Comparison of ENCODE assay signal across 25 cellular contexts in genomic region chr2:70962211-70962884, GRCh38. TPM values are rescaled to one million over a fixed set of nuclear protein-coding genes. Genes with fewer than 3 reads are reported as not detected.
DNase-seq lines count a peak whose midpoint lies in the region; ATAC-seq, FAIRE-seq and TF ChIP-seq lines count a peak whose summit lies in the region.
"Had no signal": no experiment of that assay in that cellular context is flagged by ENCODE, and none has a peak within 500 bp of the region (broad histone marks: within the 10 kb centered on the region; RNA-seq: fewer than 3 reads in every experiment).

No MANE protein-coding gene starts in this region.

- no peak for ATAC-seq in activated CD4-positive, alpha-beta T cell treated with anti-CD3 and anti-CD28 coated beads for 36 hours
- no peak for ATAC-seq in HG03196 (IDR thresholded peaks at IDR 0.05; ENCODE audit: unreplicated experiment)
- ATAC-seq: naive thymus-derived CD8-positive, alpha-beta T cell had no signal

- intact Hi-C loops in activated CD4-positive, alpha-beta T cell treated with anti-CD3 and anti-CD28 coated beads for 36 hours (cut with DNase I, micrococcal nuclease): no loop called here

- H3K27me3 Mint-ChIP-seq in activated CD4-positive, alpha-beta T cell treated with anti-CD3 and anti-CD28 coated beads, Interleukin-2, amount 10 ng/mL, durations not matched to agents 7 days and 5 days: peaks cover 25% of the 10 kb centered on the region
- peaks cover 16% of the 10 kb centered on the region for H3K27me3 Mint-ChIP-seq in activated CD4-positive, alpha-beta T cell treated with anti-CD3 and anti-CD28 coated beads for 36 hours
- peaks cover 72% of the 10 kb centered on the region for H3K27me3 Mint-ChIP-seq in endodermal cell (ENCODE audit: insufficient read depth)

- H3K4me3 Mint-ChIP-seq in activated CD4-positive, alpha-beta T cell treated with anti-CD3 and anti-CD28 coated beads, Interleukin-2, amount 10 ng/mL, durations not matched to agents 7 days and 5 days: no peak overlapping the region
- H3K4me3 Mint-ChIP-seq in activated CD4-positive, alpha-beta T cell treated with anti-CD3 and anti-CD28 coated beads for 36 hours: no peak overlapping the region
- no peak overlapping the region for H3K4me3 Mint-ChIP-seq in endodermal cell
- H3K4me3 Mint-ChIP-seq: activated B cell treated with CpG ODN at 0.5 μM for 24 hours had no signal

- no peak for FAIRE-seq in HTR-8/SVneo (lab: Jason Lieb, UNC)
- FAIRE-seq: A204.1, endothelial cell of umbilical vein, GM19239 had no signal

- POLR2A ChIA-PET in activated CD4-positive, alpha-beta T cell treated with anti-CD3 and anti-CD28 coated beads, Interleukin-2, amount 10 ng/mL, durations not matched to agents 7 days and 5 days (lab: Charles Lee): no interaction called here
- POLR2A ChIA-PET in activated CD4-positive, alpha-beta T cell treated with anti-CD3 and anti-CD28 coated beads for 36 hours (lab: Charles Lee): interaction anchor here (0.8 kb wide), 1 partner anchor 45 kb away, joined by 3 read pairs; no protein-coding TSS in a partner anchor

- WGBS in endodermal cell (ENCODE audit: insufficient coverage in 1 of 2, insufficient read length in 1 of 2), 2 experiments: 74 to 81% methylated on average over 10 to 12 of the region's 12 CpGs

- DNase-seq in activated CD4-positive, alpha-beta T cell treated with anti-CD3 and anti-CD28 coated beads, Interleukin-2, amount 10 ng/mL, durations not matched to agents 7 days and 5 days: peak; percentile 5
- DNase-seq in activated CD4-positive, alpha-beta T cell treated with anti-CD3 and anti-CD28 coated beads for 36 hours: no peak
- peak; percentile 27 for DNase-seq in GM13976 (ENCODE audit: low spot score)
- peak; percentile 53 for DNase-seq in endodermal cell
- DNase-seq in stimulated activated CD8-positive, alpha-beta memory T cell treated with anti-CD3 and anti-CD28 coated beads, Interleukin-4, amount 100 ng/mL, for 48 hours: peak; percentile 18
- DNase-seq in NCI-H510A treated with DMSO at 0.1 percent for 48 hours (lab: John Stamatoyannopoulos, UW): no peak
- no peak for DNase-seq in HTR-8/SVneo (ENCODE audit: insufficient read length, low spot score)
- DNase-seq: activated B cell treated with CpG ODN at 0.5 μM for 24 hours, activated gamma-delta T cell treated with Interleukin-2 at 50 U/mL for 16 hours, BE2C, COR-L47, dermis blood vessel endothelial cell, DND-41, glutamatergic neuron, Kasumi-1, NCI-H1048, NCI-H187 treated with DMSO at 0.1 percent for 48 hours, NCI-H774, T1000 had no signal

- H3K9me3 Mint-ChIP-seq in activated CD4-positive, alpha-beta T cell treated with anti-CD3 and anti-CD28 coated beads, Interleukin-2, amount 10 ng/mL, durations not matched to agents 7 days and 5 days: no peaks in the 10 kb centered on the region
- no peaks in the 10 kb centered on the region for H3K9me3 Mint-ChIP-seq in activated CD4-positive, alpha-beta T cell treated with anti-CD3 and anti-CD28 coated beads for 36 hours (ENCODE audit: low read depth)
- H3K9me3 Mint-ChIP-seq in endodermal cell: no peaks in the 10 kb centered on the region
- H3K9me3 Mint-ChIP-seq: activated B cell treated with CpG ODN at 0.5 μM for 24 hours; naive thymus-derived CD8-positive, alpha-beta T cell had no signal

- TF ChIP-seq CTCF in GM13976 (IDR thresholded peaks at IDR 0.05; ENCODE audit: borderline replicate concordance, control extremely low read depth, extremely low read depth, insufficient read depth, missing control alignments) (no peak), endodermal cell (conservative IDR thresholded peaks at IDR 0.05) (no peak)

- no peak overlapping the region for H3K27ac Mint-ChIP-seq in activated CD4-positive, alpha-beta T cell treated with anti-CD3 and anti-CD28 coated beads, Interleukin-2, amount 10 ng/mL, durations not matched to agents 7 days and 5 days
- H3K27ac Mint-ChIP-seq in activated CD4-positive, alpha-beta T cell treated with anti-CD3 and anti-CD28 coated beads for 36 hours: no peak overlapping the region
- no peak overlapping the region for H3K27ac Mint-ChIP-seq in endodermal cell
- H3K27ac Mint-ChIP-seq: activated B cell treated with CpG ODN at 0.5 μM for 24 hours had no signal

- CTCF ChIA-PET in activated CD4-positive, alpha-beta T cell treated with anti-CD3 and anti-CD28 coated beads, Interleukin-2, amount 10 ng/mL, durations not matched to agents 7 days and 5 days (lab: Charles Lee): interaction anchor here (0.7 to 2.5 kb wide), 5 partner anchors 14 to 127 kb away, joined by 3 to 14 read pairs (median 4); partner anchors contain the start of gene CD207
- CTCF ChIA-PET in activated CD4-positive, alpha-beta T cell treated with anti-CD3 and anti-CD28 coated beads for 36 hours (lab: Charles Lee): interaction anchor here (0.7 to 5.8 kb wide), 6 partner anchors 13 to 69 kb away, joined by 3 to 33 read pairs (median 3); partner anchors contain the start of gene ANKRD53

- no peak overlapping the region for H3K27ac ChIP-seq in endodermal cell (ENCODE audit: low read depth, low read length)

- no peaks in the 10 kb centered on the region for H3K36me3 Mint-ChIP-seq in activated CD4-positive, alpha-beta T cell treated with anti-CD3 and anti-CD28 coated beads, Interleukin-2, amount 10 ng/mL, durations not matched to agents 7 days and 5 days (ENCODE audit: low read depth)
- H3K36me3 Mint-ChIP-seq in activated CD4-positive, alpha-beta T cell treated with anti-CD3 and anti-CD28 coated beads for 36 hours (ENCODE audit: low read depth): no peaks in the 10 kb centered on the region
- H3K36me3 Mint-ChIP-seq in endodermal cell (ENCODE audit: low read depth): no peaks in the 10 kb centered on the region

- in situ Hi-C loops in GM13976 (cut with MboI; ENCODE audit: low sequenced_read_pairs, unreplicated experiment): no loop called here

- H3K27me3 ChIP-seq in endodermal cell (ENCODE audit: control insufficient read depth, insufficient read depth, low read length, poor library complexity, severe bottlenecking): peaks cover 60% of the 10 kb centered on the region
- H3K27me3 ChIP-seq: BE2C had no signal

- H3K4me3 ChIP-seq in endodermal cell (ENCODE audit: low read length): no peak overlapping the region

- no peaks in the 10 kb centered on the region for H3K36me3 ChIP-seq in endodermal cell (ENCODE audit: control insufficient read depth, insufficient read depth, low read length)
- H3K36me3 ChIP-seq: BE2C had no signal

- peaks cover 19% of the 10 kb centered on the region for H3K4me1 Mint-ChIP-seq in activated CD4-positive, alpha-beta T cell treated with anti-CD3 and anti-CD28 coated beads, Interleukin-2, amount 10 ng/mL, durations not matched to agents 7 days and 5 days
- peaks cover 4% of the 10 kb centered on the region for H3K4me1 Mint-ChIP-seq in activated CD4-positive, alpha-beta T cell treated with anti-CD3 and anti-CD28 coated beads for 36 hours
- H3K4me1 Mint-ChIP-seq in endodermal cell: peaks cover 2% of the 10 kb centered on the region

- no peaks in the 10 kb centered on the region for H3K9me3 ChIP-seq in endodermal cell (ENCODE audit: control insufficient read depth, low read length)
- H3K9me3 ChIP-seq: BE2C had no signal

- H3K4me1 ChIP-seq in endodermal cell (ENCODE audit: control insufficient read depth, insufficient read depth, low read length): no peaks in the 10 kb centered on the region
- H3K4me1 ChIP-seq: BE2C had no signal

- no peak overlapping the region for H3K9ac ChIP-seq in endodermal cell (ENCODE audit: extremely low read depth, low read length, poor library complexity, severe bottlenecking)

RNA-seq across cellular contexts. Expression of gene ANKRD53, which starts 16.1 kb away (rescaled TPM):
- under 1 TPM in 1 of 2 experiments, not detected in 1; 0.50 TPM for total RNA-seq in activated CD4-positive, alpha-beta T cell treated with anti-CD3 and anti-CD28 coated beads, Interleukin-2, amount 10 ng/mL, durations not matched to agents 7 days and 5 days
- total RNA-seq in activated CD4-positive, alpha-beta T cell treated with anti-CD3 and anti-CD28 coated beads for 36 hours: under 1 TPM in 1 of 2 experiments, not detected in 1; 0.14 TPM
- total RNA-seq in endodermal cell: under 1 TPM; 0.24 to 0.97 TPM
- polyA plus RNA-seq in endodermal cell (2013, experiment 1 of 2): 1.1 TPM
- 0.62 TPM for polyA plus RNA-seq in endodermal cell (2013, experiment 2 of 2)
- polyA plus RNA-seq: naive thymus-derived CD8-positive, alpha-beta T cell had no signal

RNA-seq across cellular contexts. Expression of gene ATP6V1B1, which starts 26.6 kb away (rescaled TPM):
- total RNA-seq in activated CD4-positive, alpha-beta T cell treated with anti-CD3 and anti-CD28 coated beads, Interleukin-2, amount 10 ng/mL, durations not matched to agents 7 days and 5 days: not detected
- not detected for total RNA-seq in activated CD4-positive, alpha-beta T cell treated with anti-CD3 and anti-CD28 coated beads for 36 hours
- not detected for total RNA-seq in endodermal cell
- 1.1 TPM for polyA plus RNA-seq in endodermal cell (2013, experiment 1 of 2)
- polyA plus RNA-seq in endodermal cell (2013, experiment 2 of 2): 0.79 TPM
- total RNA-seq: activated B cell treated with CpG ODN at 0.5 μM for 24 hours; dermis blood vessel endothelial cell; naive thymus-derived CD8-positive, alpha-beta T cell; temporal lobe had no signal
- polyA plus RNA-seq: endothelial cell of umbilical vein; naive thymus-derived CD8-positive, alpha-beta T cell had no signal

RNA-seq across cellular contexts. Expression of gene TEX261, which starts 32.3 kb away (rescaled TPM):
- total RNA-seq in activated CD4-positive, alpha-beta T cell treated with anti-CD3 and anti-CD28 coated beads, Interleukin-2, amount 10 ng/mL, durations not matched to agents 7 days and 5 days: 10 to 100 TPM; 58.2 to 69.0 TPM
- 10 to 100 TPM; 39.1 to 48.5 TPM for total RNA-seq in activated CD4-positive, alpha-beta T cell treated with anti-CD3 and anti-CD28 coated beads for 36 hours
- 10 to 100 TPM; 13.3 to 19.9 TPM for total RNA-seq in endodermal cell
- 33.6 TPM for polyA plus RNA-seq in endodermal cell (2013, experiment 1 of 2)
- 25.2 TPM for polyA plus RNA-seq in endodermal cell (2013, experiment 2 of 2)

Comparison
In these comparisons a context has a peak if more than half of its experiments do, and no peak if none do; other contexts are left out.
1. DNase-seq: peak in activated CD4-positive, alpha-beta T cell treated with anti-CD3 and anti-CD28 coated beads, Interleukin-2, amount 10 ng/mL, durations not matched to agents 7 days and 5 days (single experiment), GM13976 (single experiment), endodermal cell (single experiment) and stimulated activated CD8-positive, alpha-beta memory T cell treated with anti-CD3 and anti-CD28 coated beads, Interleukin-4, amount 100 ng/mL, for 48 hours (single experiment); none in activated CD4-positive, alpha-beta T cell treated with anti-CD3 and anti-CD28 coated beads for 36 hours (single experiment), NCI-H510A treated with DMSO at 0.1 percent for 48 hours (single experiment) and HTR-8/SVneo (single experiment).